12 cellular contexts compared by ENCODE assay signal in the genomic region with DNA sequence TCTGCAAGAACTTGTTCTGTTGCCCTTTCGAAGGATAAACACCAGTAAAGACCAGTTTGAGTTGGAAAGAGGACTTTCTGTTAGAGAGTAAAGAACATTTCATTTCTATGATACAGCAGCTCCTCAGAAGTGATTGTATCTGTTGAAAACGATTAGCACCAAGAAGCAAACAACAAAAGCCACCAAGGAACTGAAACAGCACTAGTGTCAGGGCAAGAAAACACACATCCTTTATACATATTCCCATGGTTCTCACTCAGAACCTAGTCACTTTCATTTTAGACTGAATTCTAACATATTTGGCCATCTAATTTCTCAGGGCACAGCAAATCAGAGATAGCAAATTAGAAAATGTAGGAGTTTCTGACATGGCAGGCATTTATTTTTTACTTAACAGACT.
A peak's percentile ranks its signal among the peaks of the same experiment; 100 is the strongest.
DNase-seq lines count a peak whose midpoint lies in the region; ATAC-seq and TF ChIP-seq lines count a peak whose summit lies in the region.
"Had no signal": no experiment of that assay in that cellular context is flagged by ENCODE, and none has a peak within 500 bp of the region (broad histone marks: within the 10 kb centered on the region; RNA-seq: fewer than 3 reads in every experiment).

No MANE protein-coding gene starts in this region.

- dilution Hi-C loops in IMR-90 (cut with HindIII; ENCODE audit: low sequenced_read_pairs, unreplicated experiment) = no loop called here

- TF ChIP-seq RAD21 in IMR-90 (IDR thresholded peaks at IDR 0.05; ENCODE audit: low read length) = no peak

- no peaks in the 10 kb centered on the region for H3K27me3 Mint-ChIP-seq in activated CD8-positive, alpha-beta memory T cell treated with anti-CD3 and anti-CD28 coated beads, Interleukin-2, amount 10 ng/mL, durations not matched to agents 7 days and 5 days
- H3K27me3 Mint-ChIP-seq in activated CD8-positive, alpha-beta T cell treated with anti-CD3 and anti-CD28 coated beads, Interleukin-2, amount 10 ng/mL, durations not matched to agents 7 days and 5 days (ENCODE audit: low read depth) = no peaks in the 10 kb centered on the region

- H3K9me3 ChIP-seq in IMR-90 (ENCODE audit: control insufficient read depth, insufficient read depth, low read length) = no peaks in the 10 kb centered on the region

- no peak overlapping the region for H2BK20ac ChIP-seq in IMR-90 (ENCODE audit: low read depth, low read length)

- H3K9me3 Mint-ChIP-seq in activated CD8-positive, alpha-beta memory T cell treated with anti-CD3 and anti-CD28 coated beads, Interleukin-2, amount 10 ng/mL, durations not matched to agents 7 days and 5 days (ENCODE audit: low read depth) = no peaks in the 10 kb centered on the region
- H3K9me3 Mint-ChIP-seq in activated CD8-positive, alpha-beta T cell treated with anti-CD3 and anti-CD28 coated beads, Interleukin-2, amount 10 ng/mL, durations not matched to agents 7 days and 5 days (ENCODE audit: insufficient read depth) = no peaks in the 10 kb centered on the region

- no peak overlapping the region for H3K4me3 ChIP-seq in IMR-90 (ENCODE audit: insufficient read depth, low read depth, low read length)
- no peak overlapping the region for H3K4me3 ChIP-seq in urinary bladder (ENCODE audit: low read depth, low read length)

- H3K79me1 ChIP-seq in IMR-90 (ENCODE audit: low read depth in 1 of 2, low read length in 2 of 2) = no peaks in the 10 kb centered on the region

- no peaks in the 10 kb centered on the region for H3K27me3 ChIP-seq in IMR-90 (ENCODE audit: control insufficient read depth, insufficient read depth, low read length)

- H3K27ac Mint-ChIP-seq in activated CD8-positive, alpha-beta memory T cell treated with anti-CD3 and anti-CD28 coated beads, Interleukin-2, amount 10 ng/mL, durations not matched to agents 7 days and 5 days = no peak overlapping the region
- H3K27ac Mint-ChIP-seq in activated CD8-positive, alpha-beta T cell treated with anti-CD3 and anti-CD28 coated beads, Interleukin-2, amount 10 ng/mL, durations not matched to agents 7 days and 5 days = no peak overlapping the region

- H3K4me3 Mint-ChIP-seq in activated CD8-positive, alpha-beta memory T cell treated with anti-CD3 and anti-CD28 coated beads, Interleukin-2, amount 10 ng/mL, durations not matched to agents 7 days and 5 days = no peak overlapping the region
- H3K4me3 Mint-ChIP-seq in activated CD8-positive, alpha-beta T cell treated with anti-CD3 and anti-CD28 coated beads, Interleukin-2, amount 10 ng/mL, durations not matched to agents 7 days and 5 days = no peak overlapping the region

- no peak for TF ChIP-seq POLR2A in IMR-90 (IDR thresholded peaks at IDR 0.05; ENCODE audit: low read depth, low read length)

- TF ChIP-seq CTCF in IMR-90 (conservative IDR thresholded peaks at IDR 0.05; ENCODE audit: low read depth, low read length) = no peak

- no peaks in the 10 kb centered on the region for H3K36me3 ChIP-seq in IMR-90 (ENCODE audit: control insufficient read depth, insufficient read depth, low read length)
- peaks cover 2% of the 10 kb centered on the region for H3K36me3 ChIP-seq in urinary bladder (ENCODE audit: insufficient read depth)

- no peak overlapping the region for H2AK9ac ChIP-seq in IMR-90 (replicated peaks; ENCODE audit: low read depth, low read length, poor library complexity)

- no peak overlapping the region for H3K23ac ChIP-seq in IMR-90 (ENCODE audit: low read depth, low read length)

- peaks cover 1% of the 10 kb centered on the region for H3K36me3 Mint-ChIP-seq in activated CD8-positive, alpha-beta memory T cell treated with anti-CD3 and anti-CD28 coated beads, Interleukin-2, amount 10 ng/mL, durations not matched to agents 7 days and 5 days
- H3K36me3 Mint-ChIP-seq in activated CD8-positive, alpha-beta T cell treated with anti-CD3 and anti-CD28 coated beads, Interleukin-2, amount 10 ng/mL, durations not matched to agents 7 days and 5 days (ENCODE audit: low read depth) = peaks cover 3% of the 10 kb centered on the region

- H4K91ac ChIP-seq in IMR-90 (ENCODE audit: insufficient read depth, low read depth, low read length) = no peak overlapping the region

- H4K8ac ChIP-seq in IMR-90 (ENCODE audit: low read depth in 2 of 2, low read length in 2 of 2) = no peak overlapping the region

- no peak overlapping the region for H3K27ac ChIP-seq in IMR-90 (ENCODE audit: insufficient read depth, low read length)
- peak overlapping the region; percentile 10 for H3K27ac ChIP-seq in urinary bladder (ENCODE audit: low read depth)

- H4K5ac ChIP-seq in IMR-90 (ENCODE audit: low read depth, low read length) = no peak overlapping the region; the same call in 1 of the 2 replicates

- H3K9ac ChIP-seq in IMR-90 (ENCODE audit: low read depth, low read length) = peak overlapping the region; percentile 37; the same call in 1 of the 2 replicates

- no peak overlapping the region for H2AK5ac ChIP-seq in IMR-90 (ENCODE audit: low read depth, low read length)

- peak overlapping the region; percentile 20; the same call in 1 of the 2 replicates for H3K18ac ChIP-seq in IMR-90 (ENCODE audit: low read depth, low read length)

- H3K4me2 ChIP-seq in IMR-90 (ENCODE audit: low read depth, low read length) = peak overlapping the region; percentile 76; the same call in 1 of the 2 replicates

- BruUV-seq in IMR-90 (replicated peaks; lab: Mats Ljungman, UMichigan) = no TSS peak

- H3K4me1 ChIP-seq in IMR-90 (ENCODE audit: control insufficient read depth, insufficient read depth, low read length) = peaks cover 4% of the 10 kb centered on the region
- H3K4me1 ChIP-seq in urinary bladder (ENCODE audit: insufficient read depth) = no peaks in the 10 kb centered on the region

- in situ Hi-C loops in IMR-90 (cut with MboI; ENCODE audit: low sequenced_read_pairs) = loop anchor here (25.0 kb wide), 1 partner anchor 405 kb away; no protein-coding TSS in a partner anchor

- no peak overlapping the region for H3K4ac ChIP-seq in IMR-90 (ENCODE audit: low read depth, low read length)

- peak; percentile 27 for ATAC-seq in activated CD8-positive, alpha-beta memory T cell treated with anti-CD3 and anti-CD28 coated beads, Interleukin-2, amount 10 ng/mL, durations not matched to agents 7 days and 5 days
- ATAC-seq in GM21576 (IDR thresholded peaks at IDR 0.05; ENCODE audit: unreplicated experiment) (peak; percentile 63), IMR-90 (ENCODE audit: low read depth) (no peak)
- ATAC-seq in activated CD8-positive, alpha-beta T cell treated with anti-CD3 and anti-CD28 coated beads, Interleukin-2, amount 10 ng/mL, durations not matched to agents 7 days and 5 days = no peak

- H2AFZ ChIP-seq in IMR-90 (replicated peaks; ENCODE audit: low read length, poor library complexity) = no peak overlapping the region

- H3K4me1 Mint-ChIP-seq in activated CD8-positive, alpha-beta memory T cell treated with anti-CD3 and anti-CD28 coated beads, Interleukin-2, amount 10 ng/mL, durations not matched to agents 7 days and 5 days = peaks cover 5% of the 10 kb centered on the region
- H3K4me1 Mint-ChIP-seq in activated CD8-positive, alpha-beta T cell treated with anti-CD3 and anti-CD28 coated beads, Interleukin-2, amount 10 ng/mL, durations not matched to agents 7 days and 5 days (ENCODE audit: low read depth) = peaks cover 5% of the 10 kb centered on the region

- 0 out of 2 replicates have a peak overlapping the region, but pooled peaks have one; percentile 26 for H3K14ac ChIP-seq in IMR-90 (replicated peaks; ENCODE audit: low read depth, low read length)

- H2BK120ac ChIP-seq in IMR-90 (ENCODE audit: low read depth, low read length) = no peak overlapping the region

- DNase-seq in activated CD8-positive, alpha-beta memory T cell treated with anti-CD3 and anti-CD28 coated beads, Interleukin-2, amount 10 ng/mL, durations not matched to agents 7 days and 5 days = no peak
- no peak for DNase-seq in activated CD8-positive, alpha-beta memory T cell treated with anti-CD3 and anti-CD28 coated beads, Interleukin-2, amount 50 U/mL, for 48 hours
- DNase-seq in IMR-90 = no peak
- DNase-seq in activated CD8-positive, alpha-beta T cell treated with anti-CD3 and anti-CD28 coated beads, Interleukin-2, amount 10 ng/mL, durations not matched to agents 7 days and 5 days = no peak
- no peak for DNase-seq in SW480 (ENCODE audit: low spot score)
- DNase-seq in NCI-H82 (lab: John Stamatoyannopoulos, UW) = no peak
- DNase-seq: DMS153; effector CD4-positive, alpha-beta T cell; NCI-H1930; stimulated activated CD4-positive, alpha-beta T cell treated with anti-CD3 and anti-CD28 coated beads, Interleukin-4, amount 100 ng/mL, for 1 hour had no signal

- POLR2A ChIA-PET in IMR-90 (lab: Charles Lee; ENCODE audit: unreplicated experiment) = no interaction called here
- POLR2A ChIA-PET in activated CD8-positive, alpha-beta T cell treated with anti-CD3 and anti-CD28 coated beads, Interleukin-2, amount 10 ng/mL, durations not matched to agents 7 days and 5 days (lab: Charles Lee) = no interaction called here

- WGBS in IMR-90 (ENCODE audit: extremely low coverage in 2 of 2, insufficient read length in 1 of 2), 2 experiments = no CpG with 5 or more reads among the region's 2 CpGs
- WGBS in urinary bladder = 75% methylated on average over 2 of the region's 2 CpGs

- intact Hi-C loops in IMR-90 (cut with micrococcal nuclease) = no loop called here

- CTCF ChIA-PET in activated CD8-positive, alpha-beta memory T cell treated with anti-CD3 and anti-CD28 coated beads, Interleukin-2, amount 10 ng/mL, durations not matched to agents 7 days and 5 days (lab: Charles Lee) = no interaction called here
- CTCF ChIA-PET in IMR-90 (lab: Yijun Ruan, JAX) = no interaction called here
- CTCF ChIA-PET in activated CD8-positive, alpha-beta T cell treated with anti-CD3 and anti-CD28 coated beads, Interleukin-2, amount 10 ng/mL, durations not matched to agents 7 days and 5 days (lab: Charles Lee) = no interaction called here

- no peak overlapping the region for H2BK5ac ChIP-seq in IMR-90 (ENCODE audit: low read depth, low read length, poor library complexity, severe bottlenecking)

- no peak overlapping the region for H3K56ac ChIP-seq in IMR-90 (ENCODE audit: extremely low read depth, insufficient read depth, low read length)

- H3K9me1 ChIP-seq in IMR-90 (ENCODE audit: insufficient read depth, low read length) = no peaks in the 10 kb centered on the region; the same call in 1 of the 2 replicates

- no peaks in the 10 kb centered on the region for H4K20me1 ChIP-seq in IMR-90 (ENCODE audit: insufficient read depth, low read length)

- no peak overlapping the region for H2BK15ac ChIP-seq in IMR-90 (ENCODE audit: low read depth, low read length)

TF ChIP-seq in IMR-90, 13 proteins besides CTCF, POLR2A, EP300 and RAD21 (continues in another document):
- TF ChIP-seq RFX5 (IDR thresholded peaks at IDR 0.05; ENCODE audit: low read depth, low read length) = no peak
- TF ChIP-seq MXI1 (IDR thresholded peaks at IDR 0.05; ENCODE audit: borderline replicate concordance, low read depth, low read length) = no peak
- no peak for TF ChIP-seq MAFK (IDR thresholded peaks at IDR 0.05; ENCODE audit: low read depth, low read length)
- TF ChIP-seq CHD1 (IDR thresholded peaks at IDR 0.05; ENCODE audit: low read depth, low read length) = no peak
- no peak for TF ChIP-seq NFE2L2 (IDR thresholded peaks at IDR 0.05; ENCODE audit: low read depth, low read length)

Comparison
In these comparisons a context has a peak if more than half of its experiments do, and no peak if none do; other contexts are left out.
1. ATAC-seq: peak in activated CD8-positive, alpha-beta memory T cell treated with anti-CD3 and anti-CD28 coated beads, Interleukin-2, amount 10 ng/mL, durations not matched to agents 7 days and 5 days (single experiment) and GM21576 (single experiment); none in IMR-90 (single experiment) and activated CD8-positive, alpha-beta T cell treated with anti-CD3 and anti-CD28 coated beads, Interleukin-2, amount 10 ng/mL, durations not matched to agents 7 days and 5 days (single experiment).